23 cellular contexts compared by ENCODE assay signal in genomic region chr16:77434022-77434364, GRCh38. TPM values are rescaled to one million over a fixed set of nuclear protein-coding genes. Genes with fewer than 3 reads are reported as not detected.
DNase-seq lines count a peak whose midpoint lies in the region; ATAC-seq, FAIRE-seq and TF ChIP-seq lines count a peak whose summit lies in the region.
"Had no signal": no experiment of that assay in that cellular context is flagged by ENCODE, and none has a peak within 500 bp of the region (broad histone marks: within the 10 kb centered on the region; RNA-seq: fewer than 3 reads in every experiment).

No MANE protein-coding gene starts in this region.

- no peak for ATAC-seq in heart right ventricle
- ATAC-seq in HG03108 (IDR thresholded peaks at IDR 0.05; ENCODE audit: unreplicated experiment): no peak
- no peak for ATAC-seq in activated CD8-positive, alpha-beta T cell treated with anti-CD3 and anti-CD28 coated beads for 36 hours
- ATAC-seq in left cardiac atrium: no peak
- ATAC-seq: K562, T-helper 17 cell had no signal

- 6% methylated on average over 5 of the region's 5 CpGs for WGBS in heart right ventricle, 2 donors

- H3K4me3 ChIP-seq in cardiac muscle cell (peak overlapping the region; percentile 40), heart right ventricle (peak overlapping the region in 1 of 10 donors; percentile 14), endothelial cell of umbilical vein (replicated peaks in 1 of 3; ENCODE audit: insufficient read depth in 1 of 3, low read depth in 1 of 3, low read length in 3 of 3) (peak overlapping the region; percentile 60 to 68 (median 66))
- H3K4me3 ChIP-seq: ascending aorta, colonic mucosa, K562, SJCRH30 had no signal

- peaks cover 83% of the 10 kb centered on the region for H3K27me3 Mint-ChIP-seq in nephron (ENCODE audit: low read depth)
- peaks cover 36% of the 10 kb centered on the region for H3K27me3 Mint-ChIP-seq in activated CD8-positive, alpha-beta T cell treated with anti-CD3 and anti-CD28 coated beads for 36 hours

- H3K79me2 ChIP-seq in endothelial cell of umbilical vein (ENCODE audit: control insufficient read depth, insufficient read depth, low read length): peaks cover 34% of the 10 kb centered on the region

- H3K27ac ChIP-seq in cardiac muscle cell (no peak overlapping the region), heart right ventricle (no peak overlapping the region), endothelial cell of umbilical vein (ENCODE audit: insufficient read depth, low read depth, low read length) (no peak overlapping the region)
- H3K27ac ChIP-seq: ascending aorta, colonic mucosa, epithelial cell of prostate, SJCRH30, upper lobe of left lung had no signal

- peak overlapping the region; percentile 70 to 81 (median 73) for H3K4me3 Mint-ChIP-seq in nephron
- no peak overlapping the region for H3K4me3 Mint-ChIP-seq in activated CD8-positive, alpha-beta T cell treated with anti-CD3 and anti-CD28 coated beads for 36 hours
- H3K4me3 Mint-ChIP-seq: activated CD4-positive, alpha-beta memory T cell treated with anti-CD3 and anti-CD28 coated beads, Interleukin-2, amount 10 ng/mL, durations not matched to agents 7 days and 5 days; activated naive CD4-positive, alpha-beta T cell treated with anti-CD3 and anti-CD28 coated beads, Interleukin-2, amount 10 ng/mL, durations not matched to agents 7 days and 5 days; activated T-cell treated with anti-CD3 and anti-CD28 coated beads, Interleukin-2, amount 50 U/mL, for 24 hours; memory B cell; T-helper 17 cell had no signal

- peak overlapping the region; percentile 76 for H2AFZ ChIP-seq in endothelial cell of umbilical vein (ENCODE audit: low read depth, low read length)

- peak overlapping the region; percentile 73 for H3K4me2 ChIP-seq in endothelial cell of umbilical vein (ENCODE audit: insufficient read depth, low read length)

- POLR2A ChIA-PET in endothelial cell of umbilical vein (lab: Charles Lee): no interaction called here
- POLR2A ChIA-PET in activated CD8-positive, alpha-beta T cell treated with anti-CD3 and anti-CD28 coated beads for 36 hours (lab: Charles Lee): no interaction called here

- H3K4me1 ChIP-seq in cardiac muscle cell (ENCODE audit: low read depth): peaks cover 10% of the 10 kb centered on the region
- H3K4me1 ChIP-seq in heart right ventricle: peaks cover 0 to 4% (median 0%) of the 10 kb centered on the region in 9 donors
- peaks cover 34% of the 10 kb centered on the region for H3K4me1 ChIP-seq in endothelial cell of umbilical vein (ENCODE audit: control insufficient read depth, extremely low read depth, insufficient read depth, low read length)
- H3K4me1 ChIP-seq: ascending aorta, colonic mucosa, SJCRH30 had no signal

- H3K36me3 ChIP-seq in cardiac muscle cell (no peaks in the 10 kb centered on the region), heart right ventricle (no peaks in the 10 kb centered on the region), endothelial cell of umbilical vein (ENCODE audit: control insufficient read depth in 2 of 2, extremely low read depth in 1 of 2, insufficient read depth in 2 of 2, low read length in 2 of 2) (no peaks in the 10 kb centered on the region)
- H3K36me3 ChIP-seq: ascending aorta, colonic mucosa, SJCRH30, upper lobe of left lung had no signal

- no peaks in the 10 kb centered on the region for H4K20me1 ChIP-seq in endothelial cell of umbilical vein (replicated peaks; ENCODE audit: control insufficient read depth, extremely low read depth, insufficient read depth, low read length)

- DNase-seq in cardiac muscle cell (ENCODE audit: low read depth in 1 of 2, low spot score in 1 of 2): no peak
- no peak for DNase-seq in heart right ventricle
- DNase-seq in endothelial cell of umbilical vein (ENCODE audit: low read depth, low spot score): no peak
- DNase-seq in hypothalamus (lab: John Stamatoyannopoulos, UW): no peak
- no peak for DNase-seq in activated CD8-positive, alpha-beta T cell treated with anti-CD3 and anti-CD28 coated beads for 36 hours
- DNase-seq in left cardiac atrium: no peak
- DNase-seq: activated CD4-positive, alpha-beta memory T cell treated with anti-CD3 and anti-CD28 coated beads, Interleukin-2, amount 10 ng/mL, durations not matched to agents 7 days and 5 days; activated naive CD4-positive, alpha-beta T cell treated with anti-CD3 and anti-CD28 coated beads, Interleukin-2, amount 10 ng/mL, durations not matched to agents 7 days and 5 days; activated T-cell treated with anti-CD3 and anti-CD28 coated beads, Interleukin-2, amount 50 U/mL, for 24 hours; colonic mucosa; MV-4-11; NCI-H2029; SJCRH30; T-helper 17 cell had no signal

- no peak for FAIRE-seq in endothelial cell of umbilical vein (lab: Jason Lieb, UNC)
- FAIRE-seq: K562, keratinocyte had no signal

- CTCF ChIA-PET in endothelial cell of umbilical vein (lab: Charles Lee): interaction anchor here (1.3 to 11.3 kb wide), 4 partner anchors 141 to 569 kb away, joined by 3 to 366 read pairs (median 25); no protein-coding TSS in a partner anchor
- CTCF ChIA-PET in activated CD8-positive, alpha-beta T cell treated with anti-CD3 and anti-CD28 coated beads for 36 hours (lab: Charles Lee): interaction anchor here (0.6 to 1.1 kb wide), 4 partner anchors 83 to 226 kb away, joined by 3 read pairs; no protein-coding TSS in a partner anchor

- no peaks in the 10 kb centered on the region for H3K36me3 Mint-ChIP-seq in nephron (ENCODE audit: low read depth)
- H3K36me3 Mint-ChIP-seq in activated CD8-positive, alpha-beta T cell treated with anti-CD3 and anti-CD28 coated beads for 36 hours (ENCODE audit: low read depth): no peaks in the 10 kb centered on the region
- H3K36me3 Mint-ChIP-seq: activated naive CD4-positive, alpha-beta T cell treated with anti-CD3 and anti-CD28 coated beads, Interleukin-2, amount 10 ng/mL, durations not matched to agents 7 days and 5 days; CD14-positive monocyte; memory B cell had no signal

- H3K4me1 Mint-ChIP-seq in nephron: peaks cover 11% of the 10 kb centered on the region
- H3K4me1 Mint-ChIP-seq in activated CD8-positive, alpha-beta T cell treated with anti-CD3 and anti-CD28 coated beads for 36 hours (ENCODE audit: low read depth): no peaks in the 10 kb centered on the region
- H3K4me1 Mint-ChIP-seq: activated CD4-positive, alpha-beta memory T cell treated with anti-CD3 and anti-CD28 coated beads, Interleukin-2, amount 10 ng/mL, durations not matched to agents 7 days and 5 days; activated naive CD4-positive, alpha-beta T cell treated with anti-CD3 and anti-CD28 coated beads, Interleukin-2, amount 10 ng/mL, durations not matched to agents 7 days and 5 days; CD14-positive monocyte; memory B cell; T-helper 17 cell had no signal

- H3K27me3 ChIP-seq in cardiac muscle cell (peaks cover 62% of the 10 kb centered on the region), heart right ventricle (peaks cover 0 to 86% (median 60%) of the 10 kb centered on the region in 7 donors), endothelial cell of umbilical vein (ENCODE audit: control insufficient read depth in 2 of 2, insufficient read depth in 2 of 2, low read length in 2 of 2) (peaks cover 0 to 3% of the 10 kb centered on the region in 2 experiments)
- H3K27me3 ChIP-seq: ascending aorta, SJCRH30 had no signal

- TF ChIP-seq POLR2A in endothelial cell of umbilical vein (IDR thresholded peaks at IDR 0.05; ENCODE audit: low read depth, low read length): no peak

- peak overlapping the region; percentile 47 for H3K9ac ChIP-seq in endothelial cell of umbilical vein (replicated peaks; ENCODE audit: extremely low read depth, insufficient read depth, low read length)

- intact Hi-C loops in heart right ventricle (cut with DNase I): loop anchor here in 2 of 10 donors (10.0 kb wide), 2 partner anchors 59 to 151 kb away; no protein-coding TSS in a partner anchor
- intact Hi-C loops in endothelial cell of umbilical vein (cut with micrococcal nuclease): no loop called here
- intact Hi-C loops in activated CD8-positive, alpha-beta T cell treated with anti-CD3 and anti-CD28 coated beads for 36 hours (cut with micrococcal nuclease): no loop called here
- intact Hi-C loops in left cardiac atrium (cut with DNase I): no loop called here

- BruUV-seq in endothelial cell of umbilical vein (replicated peaks; lab: Mats Ljungman, UMichigan): no TSS peak

- H3K9me3 Mint-ChIP-seq in nephron: peaks cover 4% of the 10 kb centered on the region
- no peaks in the 10 kb centered on the region for H3K9me3 Mint-ChIP-seq in activated CD8-positive, alpha-beta T cell treated with anti-CD3 and anti-CD28 coated beads for 36 hours
- H3K9me3 Mint-ChIP-seq: activated CD4-positive, alpha-beta memory T cell treated with anti-CD3 and anti-CD28 coated beads, Interleukin-2, amount 10 ng/mL, durations not matched to agents 7 days and 5 days; activated naive CD4-positive, alpha-beta T cell treated with anti-CD3 and anti-CD28 coated beads, Interleukin-2, amount 10 ng/mL, durations not matched to agents 7 days and 5 days; activated T-cell treated with anti-CD3 and anti-CD28 coated beads, Interleukin-2, amount 50 U/mL, for 24 hours; CD14-positive monocyte; memory B cell had no signal

- dilution Hi-C loops in endothelial cell of umbilical vein (cut with MboI; ENCODE audit: extremely low pct_ligation_motif_present, low sequenced_read_pairs): no loop called here

- no peak for TF ChIP-seq CTCF in cardiac muscle cell (IDR thresholded peaks at IDR 0.05; ENCODE audit: low read depth, low read length)
- no peak for TF ChIP-seq CTCF in heart right ventricle (IDR thresholded peaks at IDR 0.05)
- TF ChIP-seq CTCF in endothelial cell of umbilical vein (IDR thresholded peaks at IDR 0.05; ENCODE audit: extremely low read depth in 1 of 2, insufficient read depth in 1 of 2, low read depth in 1 of 2, low read length in 2 of 2): no peak
- TF ChIP-seq CTCF in nephron (IDR thresholded peaks at IDR 0.05; ENCODE audit: unreplicated experiment in 3 of 3): no peak
- no peak for TF ChIP-seq CTCF in activated CD8-positive, alpha-beta T cell treated with anti-CD3 and anti-CD28 coated beads for 36 hours (IDR thresholded peaks at IDR 0.05)

- no peak overlapping the region for H3K27ac Mint-ChIP-seq in nephron
- no peak overlapping the region for H3K27ac Mint-ChIP-seq in activated CD8-positive, alpha-beta T cell treated with anti-CD3 and anti-CD28 coated beads for 36 hours
- H3K27ac Mint-ChIP-seq: activated CD4-positive, alpha-beta memory T cell treated with anti-CD3 and anti-CD28 coated beads, Interleukin-2, amount 10 ng/mL, durations not matched to agents 7 days and 5 days; activated naive CD4-positive, alpha-beta T cell treated with anti-CD3 and anti-CD28 coated beads, Interleukin-2, amount 10 ng/mL, durations not matched to agents 7 days and 5 days; activated T-cell treated with anti-CD3 and anti-CD28 coated beads, Interleukin-2, amount 50 U/mL, for 24 hours; CD14-positive monocyte; memory B cell; T-helper 17 cell had no signal

- no peaks in the 10 kb centered on the region for H3K9me3 ChIP-seq in cardiac muscle cell (ENCODE audit: low read depth)
- no peaks in the 10 kb centered on the region for H3K9me3 ChIP-seq in heart right ventricle
- no peaks in the 10 kb centered on the region for H3K9me3 ChIP-seq in endothelial cell of umbilical vein (replicated peaks; ENCODE audit: control insufficient read depth, insufficient read depth, low read length)
- H3K9me3 ChIP-seq: ascending aorta, colonic mucosa, SJCRH30, upper lobe of left lung had no signal

- H3K9me1 ChIP-seq in endothelial cell of umbilical vein (replicated peaks; ENCODE audit: control insufficient read depth, extremely low read depth, insufficient read depth, low read length): no peaks in the 10 kb centered on the region

RNA-seq across cellular contexts. Expression of gene ADAMTS18, which starts 0.8 kb away (rescaled TPM):
- total RNA-seq in cardiac muscle cell (0.06 and 0.67 TPM in 2 replicates), heart right ventricle (under 1 TPM in 3 of 10 donors, not detected in 7; 0.04 to 0.65 (median 0.47) TPM), endothelial cell of umbilical vein (2.7 and 27.5 TPM in 2 replicates), left cardiac atrium (under 1 TPM; 0.10 to 0.18 TPM)
- polyA plus RNA-seq in cardiac muscle cell (not detected in 2 replicates), heart right ventricle (under 1 TPM in 1 of 2 donors, not detected in 1; 0.03 TPM), endothelial cell of umbilical vein (11.7 and 18.4 TPM in 2 replicates)
- polyA plus RNA-seq in endothelial cell of umbilical vein (2011; cell fraction: cytosol; rRNA removed): 8.3 and 10.7 TPM in 2 replicates
- polyA plus RNA-seq in endothelial cell of umbilical vein (2011; cell fraction: nucleus; rRNA removed): 38.9 and 40.0 TPM in 2 replicates
- 6.6 and 10.2 TPM in 2 replicates for polyA plus RNA-seq in endothelial cell of umbilical vein (2012)
- polyA minus RNA-seq in endothelial cell of umbilical vein: 42.6 and 52.4 TPM in 2 replicates
- polyA minus RNA-seq in endothelial cell of umbilical vein (2011; cell fraction: cytosol; rRNA and poly(A)+ RNA removed): not detected
- polyA minus RNA-seq in endothelial cell of umbilical vein (2011; cell fraction: nucleus; rRNA and poly(A)+ RNA removed): 90.4 and 94.0 TPM in 2 replicates
- total RNA-seq in activated CD8-positive, alpha-beta T cell treated with anti-CD3 and anti-CD28 coated beads for 36 hours: not detected
- total RNA-seq: activated CD4-positive, alpha-beta memory T cell treated with anti-CD3 and anti-CD28 coated beads, Interleukin-2, amount 10 ng/mL, durations not matched to agents 7 days and 5 days; ascending aorta; K562; T-helper 17 cell had no signal
- polyA plus RNA-seq: CD14-positive monocyte, K562, keratinocyte had no signal
